In genomic region chr2:66532972-66533868, GRCh38 we compare ENCODE assay signal across 24 cellular contexts.
DNase-seq lines count a peak whose midpoint lies in the region; ATAC-seq and TF ChIP-seq lines count a peak whose summit lies in the region.
"Had no signal": no experiment of that assay in that cellular context is flagged by ENCODE, and none has a peak within 500 bp of the region (broad histone marks: within the 10 kb centered on the region; RNA-seq: fewer than 3 reads in every experiment).

No MANE protein-coding gene starts in this region.

- TF ChIP-seq CTCF in cardiac muscle cell (IDR thresholded peaks at IDR 0.05; ENCODE audit: low read depth, low read length): no peak

- no peak overlapping the region for H3K9ac ChIP-seq in SK-N-MC (ENCODE audit: insufficient read length)
- H3K9ac ChIP-seq: BLaER1 had no signal

- ATAC-seq in HG03095 (IDR thresholded peaks at IDR 0.05; ENCODE audit: unreplicated experiment): no peak
- ATAC-seq: esophagus mucosa; psoas muscle; stimulated activated naive CD8-positive, alpha-beta T cell treated with anti-CD3 and anti-CD28 coated beads, Interleukin-15, amount 100 ng/mL, for 72 hours had no signal

- peak; percentile 6 for DNase-seq in DMS 273 (lab: John Stamatoyannopoulos, UW; ENCODE audit: unreplicated experiment)
- no peak for DNase-seq in DMS 273 treated with DMSO at 0.1 percent for 48 hours (lab: John Stamatoyannopoulos, UW)
- no peak for DNase-seq in SK-N-MC (ENCODE audit: low read depth, low spot score)
- peak in 1 of 2 donors; percentile 45 for DNase-seq in cardiac muscle cell (ENCODE audit: low read depth in 1 of 2, low spot score in 1 of 2)
- DNase-seq in superior temporal gyrus (ENCODE audit: extremely low spot score): peak; percentile 21
- no peak for DNase-seq in NCI-H1930 (lab: John Stamatoyannopoulos, UW)
- DNase-seq in kidney tubule cell (ENCODE audit: low spot score): no peak
- DNase-seq: activated CD4-positive, alpha-beta memory T cell treated with anti-CD3 and anti-CD28 coated beads, Interleukin-2, amount 10 ng/mL, durations not matched to agents 7 days and 5 days; activated T-cell treated with anti-CD3 and anti-CD28 coated beads for 4 hours; Calu3; effector CD8-positive, alpha-beta T cell; H7; midbrain; NCI-H1417 treated with DMSO at 0.1 percent for 48 hours; NCI-H524; RPMI8226; stimulated activated CD4-positive, alpha-beta T cell treated with anti-CD3 and anti-CD28 coated beads, Interleukin-4, amount 100 ng/mL, for 4 hours; stimulated activated naive CD8-positive, alpha-beta T cell treated with anti-CD3 and anti-CD28 coated beads, Interleukin-15, amount 100 ng/mL, for 72 hours; upper lobe of left lung had no signal

- H3K27ac ChIP-seq in SK-N-MC (peak overlapping the region; percentile 93), cardiac muscle cell (peak overlapping the region; percentile 79)
- H3K27ac ChIP-seq: 22Rv1, BLaER1, psoas muscle had no signal

- H3K9me3 ChIP-seq in SK-N-MC (ENCODE audit: low read depth, low read length) (no peaks in the 10 kb centered on the region), cardiac muscle cell (ENCODE audit: low read depth) (no peaks in the 10 kb centered on the region)
- H3K9me3 ChIP-seq: BLaER1, psoas muscle, upper lobe of left lung had no signal

- H3K4me3 ChIP-seq in SK-N-MC (peak overlapping the region; percentile 26; the same call in 1 of the 2 replicates), cardiac muscle cell (no peak overlapping the region)
- H3K4me3 ChIP-seq: BLaER1, psoas muscle, upper lobe of left lung had no signal

- H3K36me3 ChIP-seq in SK-N-MC (ENCODE audit: insufficient read depth, low read length) (peaks cover 78% of the 10 kb centered on the region), cardiac muscle cell (no peaks in the 10 kb centered on the region)
- H3K36me3 ChIP-seq: BLaER1 had no signal

- H3K4me1 ChIP-seq in cardiac muscle cell (ENCODE audit: low read depth): peaks cover 46% of the 10 kb centered on the region
- H3K4me1 ChIP-seq: BLaER1, psoas muscle had no signal

- H3K27me3 ChIP-seq in cardiac muscle cell: no peaks in the 10 kb centered on the region
- H3K27me3 ChIP-seq: BLaER1, upper lobe of left lung had no signal

Comparison
In these comparisons a context has a peak if more than half of its experiments do, and no peak if none do; other contexts are left out.
1. DNase-seq: peak in DMS 273 (single experiment) and superior temporal gyrus (single experiment); none in DMS 273 treated with DMSO at 0.1 percent for 48 hours (single experiment), SK-N-MC (single experiment), NCI-H1930 (0 of 2) and kidney tubule cell (single experiment).